10 cellular contexts compared by ENCODE assay signal in genomic region chrX:112761239-112762207, GRCh38.
DNase-seq lines count a peak whose midpoint lies in the region; ATAC-seq lines count a peak whose summit lies in the region.
"Had no signal": no experiment of that assay in that cellular context is flagged by ENCODE, and none has a peak within 500 bp of the region (broad histone marks: within the 10 kb centered on the region; RNA-seq: fewer than 3 reads in every experiment).

No MANE protein-coding gene starts in this region.

- no peaks in the 10 kb centered on the region for H3K36me3 Mint-ChIP-seq in activated T-cell treated with anti-CD3 and anti-CD28 coated beads, Interleukin-2, amount 50 U/mL, for 24 hours (ENCODE audit: low read depth)

- peak; percentile 18 for DNase-seq in RPMI8226
- no peak for DNase-seq in NCI-H2081 (lab: John Stamatoyannopoulos, UW)
- no peak for DNase-seq in islet precursor cell
- DNase-seq in activated T-cell treated with anti-CD3 and anti-CD28 coated beads, Interleukin-2, amount 50 U/mL, for 24 hours, result no peak
- DNase-seq in LoVo (ENCODE audit: low spot score), result no peak
- DNase-seq: effector memory CD8-positive, alpha-beta T cell; T-helper 2 cell had no signal

- ATAC-seq in GM18498 (IDR thresholded peaks at IDR 0.05; ENCODE audit: unreplicated experiment), result peak; percentile 95
- ATAC-seq in GM21360 (IDR thresholded peaks at IDR 0.05; ENCODE audit: unreplicated experiment), result peak; percentile 86
- ATAC-seq in HG03066 (IDR thresholded peaks at IDR 0.05; ENCODE audit: low read depth, unreplicated experiment), result peak; percentile 84
- ATAC-seq: effector memory CD8-positive, alpha-beta T cell had no signal

- H3K4me3 Mint-ChIP-seq in activated T-cell treated with anti-CD3 and anti-CD28 coated beads, Interleukin-2, amount 50 U/mL, for 24 hours, result no peak overlapping the region
- H3K4me3 Mint-ChIP-seq: effector memory CD8-positive, alpha-beta T cell had no signal

- no peak overlapping the region for H3K27ac Mint-ChIP-seq in activated T-cell treated with anti-CD3 and anti-CD28 coated beads, Interleukin-2, amount 50 U/mL, for 24 hours
- H3K27ac Mint-ChIP-seq: effector memory CD8-positive, alpha-beta T cell had no signal

- H3K4me1 Mint-ChIP-seq in activated T-cell treated with anti-CD3 and anti-CD28 coated beads, Interleukin-2, amount 50 U/mL, for 24 hours (ENCODE audit: low read depth), result no peaks in the 10 kb centered on the region

- H3K27me3 Mint-ChIP-seq in activated T-cell treated with anti-CD3 and anti-CD28 coated beads, Interleukin-2, amount 50 U/mL, for 24 hours, result peaks cover 49% of the 10 kb centered on the region

- H3K9me3 Mint-ChIP-seq in activated T-cell treated with anti-CD3 and anti-CD28 coated beads, Interleukin-2, amount 50 U/mL, for 24 hours, result no peaks in the 10 kb centered on the region
- H3K9me3 Mint-ChIP-seq: effector memory CD8-positive, alpha-beta T cell had no signal
